ENCODE assay signal across 8 cellular contexts in genomic region chr14:64914237-64914971, GRCh38.
DNase-seq lines count a peak whose midpoint lies in the region; ATAC-seq and TF ChIP-seq lines count a peak whose summit lies in the region.

CHURC1 (plus strand) TSS chr14:64914455; CDS start chr14:64914496, 41 bp downstream.

- H3K27ac Mint-ChIP-seq in central memory CD8-positive, alpha-beta T cell (ENCODE audit: low read depth): peak within 1 kb of the TSS; percentile 98

- no peaks in the 10 kb centered on the region for H3K9me3 Mint-ChIP-seq in central memory CD8-positive, alpha-beta T cell

- peaks cover 20% of the 10 kb centered on the region for H3K36me3 Mint-ChIP-seq in central memory CD8-positive, alpha-beta T cell (ENCODE audit: insufficient read depth)

- DNase-seq in AG09309 (ENCODE audit: low read depth) (peak; percentile 91), NCI-H446 (lab: John Stamatoyannopoulos, UW) (peak; percentile 98 to 99), iris pigment epithelial cell (ENCODE audit: low read depth) (peak; percentile 97)
- peak; percentile 94 for DNase-seq in activated CD4-positive, CD25-positive, alpha-beta regulatory T cell treated with anti-CD3 and anti-CD28 coated beads, Interleukin-2, amount 50 U/mL, for 16 hours (ENCODE audit: low read depth, low spot score)
- peak; percentile 88 to 91 for DNase-seq in central memory CD8-positive, alpha-beta T cell (ENCODE audit: low spot score in 2 of 2)
- DNase-seq in stimulated activated CD4-positive, alpha-beta T cell treated with anti-CD3 and anti-CD28 coated beads, Interleukin-12 subunit alpha, Interleukin-12 subunit beta, amount 100 ng/mL, for 24 hours (ENCODE audit: low read depth in 2 of 2): peak; percentile 91 to 98

- peak; percentile 98 for ATAC-seq in GM19025 (IDR thresholded peaks at IDR 0.05; ENCODE audit: low read depth, unreplicated experiment)
- peak; percentile 96 for ATAC-seq in HG03342 (IDR thresholded peaks at IDR 0.05; ENCODE audit: unreplicated experiment)
- ATAC-seq in central memory CD8-positive, alpha-beta T cell (replicated peaks; ENCODE audit: extremely low read depth, poor library complexity, severe bottlenecking): peak; percentile 90

- TF ChIP-seq CTCF in AG09309 (IDR thresholded peaks at IDR 0.05; ENCODE audit: control insufficient read depth, insufficient read depth, low read depth, low read length, missing control alignments): no peak

- H3K4me1 Mint-ChIP-seq in central memory CD8-positive, alpha-beta T cell: peaks cover 48% of the 10 kb centered on the region

- H3K27me3 Mint-ChIP-seq in central memory CD8-positive, alpha-beta T cell: peaks cover 8% of the 10 kb centered on the region

- H3K4me3 ChIP-seq in AG09309 (ENCODE audit: control insufficient read depth, low read depth, low read length): peak within 1 kb of the TSS; percentile 76

- H3K4me3 Mint-ChIP-seq in central memory CD8-positive, alpha-beta T cell: peak within 1 kb of the TSS; percentile 93

Comparison
In these comparisons a context has a peak if more than half of its experiments do, and no peak if none do; other contexts are left out.
1. Peak in every context shown above with its lines: DNase-seq, ATAC-seq and H3K4me3 ChIP-seq.